In genomic region chr1:158286487-158286886, GRCh38 we compare ENCODE assay signal across 23 cellular contexts. TPM values are rescaled to one million over a fixed set of nuclear protein-coding genes. Genes with fewer than 3 reads are reported as not detected.
DNase-seq lines count a peak whose midpoint lies in the region; ATAC-seq, FAIRE-seq and TF ChIP-seq lines count a peak whose summit lies in the region.
"Had no signal": no experiment of that assay in that cellular context is flagged by ENCODE, and none has a peak within 500 bp of the region (broad histone marks: within the 10 kb centered on the region; RNA-seq: fewer than 3 reads in every experiment).

No MANE protein-coding gene starts in this region.

- CTCF ChIA-PET in OCI-LY7 (lab: Charles Lee; ENCODE audit: unreplicated experiment), result no interaction called here

- H2AFZ ChIP-seq in OCI-LY7 (ENCODE audit: low read length), result peak overlapping the region; percentile 73
- H2AFZ ChIP-seq: parathyroid adenoma had no signal

- no peaks in the 10 kb centered on the region for H4K20me1 ChIP-seq in OCI-LY7 (ENCODE audit: insufficient read depth, low read length)

- peaks cover 9% of the 10 kb centered on the region; the same call in 1 of the 2 replicates for H3K79me2 ChIP-seq in OCI-LY7 (ENCODE audit: insufficient read depth, low read depth, low read length)
- H3K79me2 ChIP-seq: parathyroid adenoma had no signal

- in situ Hi-C loops in gastrocnemius medialis (cut with MboI; ENCODE audit: low sequenced_read_pairs in 4 of 4), result no loop called here

- H3K9me3 ChIP-seq in OCI-LY7 (ENCODE audit: low read length) (peaks cover 21% of the 10 kb centered on the region; the same call in 1 of the 2 replicates), spleen (peaks cover 0 to 11% (median under 1%) of the 10 kb centered on the region in 8 donors), gastrocnemius medialis (no peaks in the 10 kb centered on the region), ovary (no peaks in the 10 kb centered on the region)
- H3K9me3 ChIP-seq: left lung had no signal

- ATAC-seq in HG02642 (IDR thresholded peaks at IDR 0.05; ENCODE audit: poor library complexity, unreplicated experiment), result peak; percentile 21
- no peak for ATAC-seq in gastrocnemius medialis

- H3K4me1 Mint-ChIP-seq in osteocyte (ENCODE audit: unreplicated experiment), result no peaks in the 10 kb centered on the region
- H3K4me1 Mint-ChIP-seq: brain had no signal

- WGBS in spleen, 5 donors, result 65 to 74% (median 67%) methylated on average over 4 of the region's 4 CpGs
- 83 to 88% (median 83%) methylated on average over 4 of the region's 4 CpGs for WGBS in ovary, 3 donors

- TF ChIP-seq POLR2A in GM12891 (IDR thresholded peaks at IDR 0.05; ENCODE audit: low read depth, low read length) (no peak), spleen (IDR thresholded peaks at IDR 0.05) (no peak), gastrocnemius medialis (IDR thresholded peaks at IDR 0.05) (no peak), ovary (IDR thresholded peaks at IDR 0.05) (no peak)

- BruUV-seq in OCI-LY7 (replicated peaks; lab: Mats Ljungman, UMichigan), result no TSS peak

- H3K4me3 ChIP-seq in OCI-LY7 (ENCODE audit: low read depth, low read length, poor library complexity, severe bottlenecking), result peak overlapping the region; percentile 61
- peak overlapping the region in 4 of 8 donors; percentile 8 to 57 (median 15) for H3K4me3 ChIP-seq in spleen
- H3K4me3 ChIP-seq in gastrocnemius medialis, result no peak overlapping the region
- H3K4me3 ChIP-seq in ovary, result no peak overlapping the region
- H3K4me3 ChIP-seq: coronary artery, left lung had no signal

- H3K36me3 Mint-ChIP-seq in osteocyte (ENCODE audit: unreplicated experiment), result no peaks in the 10 kb centered on the region
- H3K36me3 Mint-ChIP-seq: brain had no signal

- H3K4me1 ChIP-seq in OCI-LY7 (ENCODE audit: insufficient read depth, low read length, poor library complexity, severe bottlenecking) (peaks cover 85% of the 10 kb centered on the region), spleen (peaks cover 8 to 98% (median 77%) of the 10 kb centered on the region in 6 donors), gastrocnemius medialis (no peaks in the 10 kb centered on the region), ovary (ENCODE audit: insufficient read depth) (no peaks in the 10 kb centered on the region)
- H3K4me1 ChIP-seq: parathyroid adenoma had no signal

- peak overlapping the region; percentile 85 for H3K4me2 ChIP-seq in OCI-LY7 (ENCODE audit: low read length)

- peaks cover 2% of the 10 kb centered on the region for H3K27me3 Mint-ChIP-seq in osteocyte (ENCODE audit: unreplicated experiment)
- H3K27me3 Mint-ChIP-seq: brain had no signal

- TF ChIP-seq CTCF in OCI-LY7 (conservative IDR thresholded peaks at IDR 0.05; ENCODE audit: low read length), result no peak
- TF ChIP-seq CTCF in spleen (IDR thresholded peaks at IDR 0.05 in 8 of 11, conservative IDR thresholded peaks at IDR 0.05 in 3 of 11), result no peak
- TF ChIP-seq CTCF in gastrocnemius medialis (IDR thresholded peaks at IDR 0.05 in 4 of 5, conservative IDR thresholded peaks at IDR 0.05 in 1 of 5), result no peak
- TF ChIP-seq CTCF in osteocyte (IDR thresholded peaks at IDR 0.05), result no peak
- no peak for TF ChIP-seq CTCF in ovary (IDR thresholded peaks at IDR 0.05)

- H3K9me3 Mint-ChIP-seq in osteocyte (ENCODE audit: unreplicated experiment), result no peaks in the 10 kb centered on the region

- DNase-seq in GM12891 (ENCODE audit: insufficient read length, low spot score) (no peak), OCI-LY7 (ENCODE audit: low spot score) (no peak), spleen (no peak), gastrocnemius medialis (no peak), osteocyte (ENCODE audit: extremely low spot score, unreplicated experiment) (no peak), ovary (no peak), globus pallidus (ENCODE audit: low spot score) (no peak)
- DNase-seq: DMS79, GOT3, NCI-H1417, NCI-H2171 treated with DMSO at 0.1 percent for 48 hours, RPMI8226 had no signal

- FAIRE-seq in GM12891 (lab: Jason Lieb, UNC), result peak; percentile 69
- FAIRE-seq: frontal cortex had no signal

- no peak overlapping the region for H3K4me3 Mint-ChIP-seq in osteocyte (ENCODE audit: unreplicated experiment)
- H3K4me3 Mint-ChIP-seq: activated naive CD4-positive, alpha-beta T cell treated with anti-CD3 and anti-CD28 coated beads, Interleukin-2, amount 50 U/mL, for 24 hours; brain had no signal

- intact Hi-C loops in OCI-LY7 (cut with micrococcal nuclease; ENCODE audit: unreplicated experiment) (loop anchor here (1.0 to 5.0 kb wide), 5 partner anchors 110 to 780 kb away; partner anchors contain the start of gene PYHIN1), spleen (cut with DNase I; ENCODE audit: low total_unique reads) (no loop called here), gastrocnemius medialis (cut with DNase I; ENCODE audit: low total_unique reads) (no loop called here), ovary (cut with DNase I) (no loop called here)

- POLR2A ChIA-PET in OCI-LY7 (lab: Charles Lee), result interaction anchor here (0.9 to 1.1 kb wide), 2 partner anchors 44 to 114 kb away, joined by 3 read pairs; no protein-coding TSS in a partner anchor

- no peak overlapping the region for H3K27ac Mint-ChIP-seq in osteocyte (ENCODE audit: unreplicated experiment)
- H3K27ac Mint-ChIP-seq: activated naive CD4-positive, alpha-beta T cell treated with anti-CD3 and anti-CD28 coated beads, Interleukin-2, amount 50 U/mL, for 24 hours; brain had no signal

- no peaks in the 10 kb centered on the region for H3K27me3 ChIP-seq in spleen (replicated peaks in 1 of 7)
- H3K27me3 ChIP-seq in gastrocnemius medialis, result no peaks in the 10 kb centered on the region
- no peaks in the 10 kb centered on the region for H3K27me3 ChIP-seq in ovary
- H3K27me3 ChIP-seq: left lung had no signal

- no peak for TF ChIP-seq EP300 in ovary (IDR thresholded peaks at IDR 0.05)

- peak overlapping the region; percentile 89 for H3K27ac ChIP-seq in OCI-LY7 (ENCODE audit: low read depth, low read length, poor library complexity, severe bottlenecking)
- H3K27ac ChIP-seq in spleen, result peak overlapping the region in 7 of 8 donors; percentile 11 to 85 (median 73)
- no peak overlapping the region for H3K27ac ChIP-seq in gastrocnemius medialis
- no peak overlapping the region for H3K27ac ChIP-seq in ovary
- H3K27ac ChIP-seq: epithelial cell of prostate, parathyroid adenoma had no signal

- no peaks in the 10 kb centered on the region; the same call in 1 of the 2 replicates for H3K36me3 ChIP-seq in OCI-LY7 (ENCODE audit: insufficient read depth, low read length)
- no peaks in the 10 kb centered on the region for H3K36me3 ChIP-seq in spleen
- H3K36me3 ChIP-seq in gastrocnemius medialis, result no peaks in the 10 kb centered on the region
- H3K36me3 ChIP-seq in ovary, result no peaks in the 10 kb centered on the region
- H3K36me3 ChIP-seq: left lung had no signal

- no peaks in the 10 kb centered on the region for H3K9me2 ChIP-seq in OCI-LY7 (ENCODE audit: insufficient read depth, low read length)

TF ChIP-seq in GM12891, 5 proteins besides CTCF, POLR2A, EP300 and RAD21:
- TF ChIP-seq POU2F2 (IDR thresholded peaks at IDR 0.05; ENCODE audit: low read depth, low read length), result no peak
- TF ChIP-seq POLR2AphosphoS5 (IDR thresholded peaks at IDR 0.05; ENCODE audit: low read depth, low read length), result no peak
- TF ChIP-seq PAX5 (IDR thresholded peaks at IDR 0.05; ENCODE audit: insufficient read depth, low read length, severe bottlenecking), result no peak
- no peak for TF ChIP-seq TAF1 (IDR thresholded peaks at IDR 0.05; ENCODE audit: low read depth, low read length)
- TF ChIP-seq SPI1 (IDR thresholded peaks at IDR 0.05; ENCODE audit: low read depth, low read length), result no peak

RNA-seq across cellular contexts. Expression of gene CD1C, which starts 3.2 kb away (rescaled TPM):
- 16.9 TPM for polyA plus RNA-seq in GM12891 (2012; ENCODE audit: low read depth, missing spikeins)
- 2.6 and 3.2 TPM in 2 replicates for total RNA-seq in OCI-LY7 (2014; rRNA removed; shearing (Covaris generic))
- 16.0 and 28.7 TPM in 2 replicates for total RNA-seq in OCI-LY7 (2022)
- 10 to 100 TPM; 15.0 to 51.6 (median 19.3) TPM for total RNA-seq in spleen
- polyA plus RNA-seq in spleen, result 10 to 100 TPM; 38.4 to 85.3 (median 55.0) TPM
- total RNA-seq in gastrocnemius medialis, result under 1 TPM in 1 of 4 donors, not detected in 3; 0.35 TPM
- total RNA-seq in osteocyte, result not detected in 2 replicates
- total RNA-seq in ovary, result under 1 TPM in 3 of 7 donors, not detected in 4; 0.22 to 0.28 (median 0.25) TPM
- 1 to 10 TPM in 1 of 2 donors, under 1 TPM in 1; 0.36 to 6.6 TPM for polyA plus RNA-seq in ovary
- total RNA-seq: ureter had no signal
- polyA plus RNA-seq: BJ had no signal

RNA-seq across cellular contexts. Expression of gene CD1A, which starts 32.3 kb away (rescaled TPM):
- polyA plus RNA-seq in GM12891 (2012; ENCODE audit: low read depth, missing spikeins), result 0.63 TPM
- total RNA-seq in OCI-LY7 (2014; rRNA removed; shearing (Covaris generic)), result not detected in 2 replicates
- total RNA-seq in OCI-LY7 (2022) (0.40 and 0.57 TPM in 2 replicates), spleen (1 to 10 TPM in 2 of 7 donors, under 1 TPM in 5; 0.34 to 1.7 (median 0.56) TPM), gastrocnemius medialis (not detected), osteocyte (not detected in 2 replicates), ovary (not detected)
- polyA plus RNA-seq in spleen (1 to 10 TPM; 1.8 to 3.5 (median 2.5) TPM), ovary (not detected)
- total RNA-seq: frontal cortex, ureter had no signal
- polyA plus RNA-seq: BJ had no signal

RNA-seq across cellular contexts. Expression of gene CD1B, which starts 44.8 kb away (rescaled TPM):
- not detected for polyA plus RNA-seq in GM12891 (2012; ENCODE audit: low read depth, missing spikeins)
- not detected in 2 replicates for total RNA-seq in OCI-LY7 (2014; rRNA removed; shearing (Covaris generic))
- not detected in 2 replicates for total RNA-seq in OCI-LY7 (2022)
- total RNA-seq in spleen, result under 1 TPM in 2 of 7 donors, not detected in 5; 0.36 to 0.37 TPM
- polyA plus RNA-seq in spleen, result under 1 TPM in 2 of 3 donors, not detected in 1; 0.11 to 0.29 TPM
- total RNA-seq in gastrocnemius medialis, result not detected
- total RNA-seq in osteocyte, result not detected in 2 replicates
- not detected for total RNA-seq in ovary
- polyA plus RNA-seq in ovary, result under 1 TPM in 1 of 2 donors, not detected in 1; 0.38 TPM
- total RNA-seq: frontal cortex, skeletal muscle tissue, ureter had no signal
- polyA plus RNA-seq: BJ had no signal

Comparison
In these comparisons a context has a peak if more than half of its experiments do, and no peak if none do; other contexts are left out.
1. H3K27ac ChIP-seq: peak in OCI-LY7 (single experiment) and spleen (7 of 8); none in gastrocnemius medialis (0 of 4) and ovary (0 of 2).